In the genomic region with DNA sequence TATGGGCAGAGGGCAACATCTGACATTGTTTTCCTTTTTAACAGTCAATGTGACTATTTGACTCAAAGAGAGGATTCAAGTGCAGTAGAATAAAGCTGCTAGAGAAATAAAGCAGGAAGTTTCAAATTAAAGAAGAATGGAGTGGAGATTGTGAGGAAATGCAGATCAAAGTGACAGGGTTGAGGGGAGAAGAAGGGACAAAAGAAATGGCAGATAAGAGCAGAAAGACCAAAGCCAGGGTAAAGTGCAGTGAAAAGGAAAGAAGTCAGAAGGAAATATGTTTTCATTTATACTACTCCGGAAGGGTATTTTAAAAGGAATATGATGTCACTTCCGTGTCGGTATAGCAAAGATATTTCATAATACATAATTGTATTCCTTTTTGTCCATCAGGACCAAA, we compare ENCODE assay signal across 16 cellular contexts.
"Had no signal": no experiment of that assay in that cellular context is flagged by ENCODE, and none has a peak within 500 bp of the region (broad histone marks: within the 10 kb centered on the region; RNA-seq: fewer than 3 reads in every experiment).

No MANE protein-coding gene starts in this region.

- H3K4me1 ChIP-seq: prostate gland had no signal

- H3K36me3 ChIP-seq: prostate gland, spleen had no signal

- H3K9me3 ChIP-seq: prostate gland had no signal

- DNase-seq: activated CD4-positive, alpha-beta T cell treated with anti-CD3 and anti-CD28 coated beads, Interleukin-2, amount 50 U/mL, for 4 hours; cerebellar nuclear complex; effector memory CD8-positive, alpha-beta T cell; glutamatergic neuron; left colon; naive B cell; occipital lobe; spleen; stimulated activated CD4-positive, alpha-beta T cell treated with anti-CD3 and anti-CD28 coated beads, Interleukin-1b, Interleukin-23, amount 100 ng/mL, for 48 hours; stimulated activated naive B cell treated with anti-CD40 and anti-IgM and Interleukin-4, amounts not matched to agents 10 μg/mL and 1 μg/mL and 100 μg/mL, for 72 hours had no signal

- H3K27ac Mint-ChIP-seq: dendritic cell treated with granulocyte-macrophage colony-stimulating factor and Interleukin-4, amounts not matched to agents 40 ng/mL and 50 ng/mL, for 4 days; effector memory CD8-positive, alpha-beta T cell; stimulated activated naive B cell treated with anti-CD40 and anti-IgM and Interleukin-4, amounts not matched to agents 10 μg/mL and 1 μg/mL and 100 μg/mL, for 72 hours; type B pancreatic cell had no signal

- H3K9me3 Mint-ChIP-seq: effector memory CD8-positive, alpha-beta T cell; type B pancreatic cell had no signal

- H3K27me3 Mint-ChIP-seq: dendritic cell treated with granulocyte-macrophage colony-stimulating factor and Interleukin-4, amounts not matched to agents 40 ng/mL and 50 ng/mL, for 4 days had no signal

- ATAC-seq: activated CD4-positive, CD25-positive, alpha-beta regulatory T cell treated with anti-CD3 and anti-CD28 coated beads, Interleukin-2, amount 50 U/mL, for 24 hours; effector memory CD8-positive, alpha-beta T cell; left colon; sciatic nerve; stimulated activated naive B cell treated with anti-CD40 and anti-IgM and Interleukin-4, amounts not matched to agents 10 μg/mL and 1 μg/mL and 100 μg/mL, for 72 hours had no signal

- H3K4me3 ChIP-seq: lung, prostate gland, spleen had no signal

- H3K27ac ChIP-seq: prostate gland, spleen had no signal

- H3K4me3 Mint-ChIP-seq: dendritic cell treated with granulocyte-macrophage colony-stimulating factor and Interleukin-4, amounts not matched to agents 40 ng/mL and 50 ng/mL, for 4 days; effector memory CD8-positive, alpha-beta T cell; naive B cell; stimulated activated naive B cell treated with anti-CD40 and anti-IgM and Interleukin-4, amounts not matched to agents 10 μg/mL and 1 μg/mL and 100 μg/mL, for 72 hours; type B pancreatic cell had no signal

- H3K36me3 Mint-ChIP-seq: type B pancreatic cell had no signal
